ENCODE assay signal across 8 cellular contexts in genomic region chr17:28842282-28843012, GRCh38. TPM values are rescaled to one million over a fixed set of nuclear protein-coding genes. Genes with fewer than 3 reads are reported as not detected.
DNase-seq lines count a peak whose midpoint lies in the region; ATAC-seq and TF ChIP-seq lines count a peak whose summit lies in the region.

A gene with protein sequence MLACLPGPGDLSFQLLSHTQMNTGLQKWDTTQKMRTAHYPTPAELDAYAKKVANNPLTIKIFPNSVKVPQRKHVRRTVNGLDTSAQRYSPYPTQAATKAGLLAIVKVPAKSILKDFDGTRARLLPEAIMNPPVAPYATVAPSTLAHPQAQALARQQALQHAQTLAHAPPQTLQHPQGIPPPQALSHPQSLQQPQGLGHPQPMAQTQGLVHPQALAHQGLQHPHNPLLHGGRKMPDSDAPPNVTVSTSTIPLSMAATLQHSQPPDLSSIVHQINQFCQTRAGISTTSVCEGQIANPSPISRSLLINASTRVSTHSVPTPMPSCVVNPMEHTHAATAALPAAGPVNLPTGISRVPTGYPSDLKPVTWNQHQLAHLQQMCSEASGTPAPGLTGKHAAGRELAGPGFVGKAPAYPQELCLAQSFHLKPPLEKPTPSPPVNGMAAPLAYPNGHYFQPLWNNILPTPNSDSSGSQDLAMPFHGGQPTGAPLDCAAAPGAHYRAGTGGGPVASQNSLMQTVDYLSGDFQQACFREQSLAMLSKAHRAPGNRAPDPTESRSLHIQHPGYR (minus strand): TSS chr17:28842790. CDS start chr17:28766667, 76,123 bp downstream.

- peak; percentile 33 for DNase-seq in NCI-H2107 treated with DMSO at 0.1 percent for 48 hours (lab: John Stamatoyannopoulos, UW; ENCODE audit: unreplicated experiment)
- DNase-seq in UCSD-AML1 (lab: John Stamatoyannopoulos, UW; ENCODE audit: unreplicated experiment) = peak; percentile 90
- DNase-seq in iPS DF 6.9 (ENCODE audit: low read depth, low spot score) = peak; percentile 75
- DNase-seq in gastrocnemius medialis = peak; percentile 57 to 77

- H3K4me3 ChIP-seq in iPS DF 6.9 (ENCODE audit: low read length) = peak within 1 kb of the TSS; percentile 89
- H3K4me3 ChIP-seq in gastrocnemius medialis = peak within 1 kb of the TSS; percentile 73 to 94 (median 83)

- H3K9me3 ChIP-seq in iPS DF 6.9 (ENCODE audit: control insufficient read depth, insufficient read depth, low read length) = 0 out of 2 replicates have a peak, but pooled peaks cover 1% of the 10 kb centered on the region
- no peaks in the 10 kb centered on the region for H3K9me3 ChIP-seq in gastrocnemius medialis

- WGBS in iPS DF 6.9 (ENCODE audit: insufficient coverage, insufficient read length) = no CpG with 5 or more reads among the region's 44 CpGs

- no peaks in the 10 kb centered on the region for H3K36me3 Mint-ChIP-seq in brain

- peaks cover 4% of the 10 kb centered on the region for H3K27me3 Mint-ChIP-seq in brain

- H3K4me1 ChIP-seq in iPS DF 6.9 (ENCODE audit: control insufficient read depth, insufficient read depth, low read length) = no peaks in the 10 kb centered on the region
- H3K4me1 ChIP-seq in gastrocnemius medialis = peaks cover 11 to 17% of the 10 kb centered on the region in 2 donors

- no peaks in the 10 kb centered on the region for H3K9me3 Mint-ChIP-seq in brain

- H3K4me1 Mint-ChIP-seq in brain = peaks cover 34% of the 10 kb centered on the region

- in situ Hi-C loops in gastrocnemius medialis (cut with MboI; ENCODE audit: low sequenced_read_pairs in 4 of 4) = no loop called here

- H3K27me3 ChIP-seq in iPS DF 6.9 (ENCODE audit: control insufficient read depth, insufficient read depth, low read length) = no peaks in the 10 kb centered on the region
- no peaks in the 10 kb centered on the region for H3K27me3 ChIP-seq in gastrocnemius medialis

- H3K4me3 Mint-ChIP-seq in brain = peak within 1 kb of the TSS; percentile 95 to 99 (median 98)

- intact Hi-C loops in gastrocnemius medialis (cut with DNase I; ENCODE audit: low total_unique reads) = no loop called here

- no peak for TF ChIP-seq CTCF in brain (conservative IDR thresholded peaks at IDR 0.05)
- peak in 2 of 5 experiments; percentile 6 to 12 for TF ChIP-seq CTCF in gastrocnemius medialis (IDR thresholded peaks at IDR 0.05 in 4 of 5, conservative IDR thresholded peaks at IDR 0.05 in 1 of 5)

- H3K36me3 ChIP-seq in iPS DF 6.9 (ENCODE audit: control insufficient read depth, insufficient read depth, low read length) = no peaks in the 10 kb centered on the region
- H3K36me3 ChIP-seq in gastrocnemius medialis = no peaks in the 10 kb centered on the region

- ATAC-seq in GM18502 (IDR thresholded peaks at IDR 0.05; ENCODE audit: poor library complexity, unreplicated experiment) = peak; percentile 77
- peak; percentile 73 for ATAC-seq in HG02973 (IDR thresholded peaks at IDR 0.05; ENCODE audit: unreplicated experiment)
- ATAC-seq in gastrocnemius medialis = peak; percentile 90 to 94
- no peak for ATAC-seq in HG03469 (IDR thresholded peaks at IDR 0.05; ENCODE audit: unreplicated experiment)

- TF ChIP-seq POLR2A in gastrocnemius medialis (IDR thresholded peaks at IDR 0.05) = peak; percentile 78 to 82

- peak within 1 kb of the TSS; percentile 96 to 99 (median 98) for H3K27ac Mint-ChIP-seq in brain

- no peak within 1 kb of the TSS for H3K27ac ChIP-seq in iPS DF 6.9 (ENCODE audit: low read length)
- H3K27ac ChIP-seq in gastrocnemius medialis = peak within 1 kb of the TSS; percentile 82 to 87 (median 84)

RNA-seq across cellular contexts. Expression of the gene that starts here (rescaled TPM):
- 32.3 TPM for polyA plus RNA-seq in brain (ENCODE audit: insufficient read depth, low read depth, low replicate concordance)
- 10 to 100 TPM; 36.2 to 82.6 (median 66.8) TPM for total RNA-seq in gastrocnemius medialis

Comparison
In these comparisons a context has a peak if more than half of its experiments do, and no peak if none do; other contexts are left out.
1. DNase-seq: peak in every context shown above with its lines; median percentile 90 in UCSD-AML1; 75 in iPS DF 6.9; 67 in gastrocnemius medialis; 33 in NCI-H2107 treated with DMSO at 0.1 percent for 48 hours.